Comparison of ENCODE assay signal across 1 cellular context in genomic region chr22:50621491-50621880, GRCh38.
TF ChIP-seq lines count a peak whose summit lies in the region.

No MANE protein-coding gene starts in this region.

TF ChIP-seq in WTC11, 78 proteins besides CTCF, POLR2A, EP300 and RAD21 (continued from another document):
- TF ChIP-seq FOXP4 (CRISPR knock-in tag; IDR thresholded peaks at IDR 0.05): no peak
- TF ChIP-seq ZNF281 (CRISPR knock-in tag; IDR thresholded peaks at IDR 0.05): no peak
- TF ChIP-seq CREM (CRISPR knock-in tag; IDR thresholded peaks at IDR 0.05): no peak
- no peak for TF ChIP-seq ATF6 (CRISPR knock-in tag; IDR thresholded peaks at IDR 0.05)
- no peak for TF ChIP-seq PREB (CRISPR knock-in tag; IDR thresholded peaks at IDR 0.05; ENCODE audit: borderline replicate concordance)
- TF ChIP-seq MXD4 (CRISPR knock-in tag; IDR thresholded peaks at IDR 0.05; ENCODE audit: borderline replicate concordance): no peak
- no peak for TF ChIP-seq ZNF232 (CRISPR knock-in tag; IDR thresholded peaks at IDR 0.05)
- no peak for TF ChIP-seq ZMAT4 (CRISPR knock-in tag; IDR thresholded peaks at IDR 0.05)
- no peak for TF ChIP-seq ZNF138 (CRISPR knock-in tag; conservative IDR thresholded peaks at IDR 0.05)
- no peak for TF ChIP-seq NR3C1 (CRISPR knock-in tag; conservative IDR thresholded peaks at IDR 0.05; ENCODE audit: low read depth)
- TF ChIP-seq NR2C2 (CRISPR knock-in tag; IDR thresholded peaks at IDR 0.05): no peak
